18 cellular contexts compared by ENCODE assay signal in genomic region chr12:95181103-95181502, GRCh38.
"Had no signal": no experiment of that assay in that cellular context is flagged by ENCODE, and none has a peak within 500 bp of the region (broad histone marks: within the 10 kb centered on the region; RNA-seq: fewer than 3 reads in every experiment).

No MANE protein-coding gene starts in this region.

- H3K4me1 ChIP-seq: colonic mucosa, transverse colon had no signal

- H3K9me3 ChIP-seq: colonic mucosa, esophagus squamous epithelium, mucosa of descending colon, stomach, thoracic aorta, transverse colon had no signal

- H3K27ac Mint-ChIP-seq: naive thymus-derived CD8-positive, alpha-beta T cell had no signal

- H3K36me3 Mint-ChIP-seq: naive thymus-derived CD8-positive, alpha-beta T cell had no signal

- H3K4me3 ChIP-seq: colonic mucosa, esophagus squamous epithelium, mucosa of descending colon, stomach, thoracic aorta, transverse colon had no signal

- H3K9me3 Mint-ChIP-seq: naive thymus-derived CD8-positive, alpha-beta T cell; neural crest cell had no signal

- H3K27me3 ChIP-seq: colonic mucosa, esophagus squamous epithelium, foreskin keratinocyte, stomach, transverse colon had no signal

- H3K36me3 ChIP-seq: colonic mucosa, stomach, thoracic aorta, transverse colon had no signal

- H3K27me3 Mint-ChIP-seq: naive thymus-derived CD8-positive, alpha-beta T cell had no signal

- H3K4me1 Mint-ChIP-seq: naive thymus-derived CD8-positive, alpha-beta T cell; neural crest cell had no signal

- H3K4me3 Mint-ChIP-seq: naive thymus-derived CD8-positive, alpha-beta T cell; neural crest cell had no signal

- DNase-seq: colonic mucosa; dermis blood vessel endothelial cell; esophagus squamous epithelium; foreskin keratinocyte; head of caudate nucleus; hippocampal formation; mammary epithelial cell; mucosa of descending colon; naive thymus-derived CD8-positive, alpha-beta T cell; posterior cingulate gyrus; stimulated activated naive CD4-positive, alpha-beta T cell; stomach; substantia nigra; transverse colon had no signal

- ATAC-seq: foreskin keratinocyte; left lobe of liver; mucosa of descending colon; naive thymus-derived CD8-positive, alpha-beta T cell had no signal

- H3K27ac ChIP-seq: colonic mucosa, esophagus squamous epithelium, foreskin keratinocyte, stomach, thoracic aorta, transverse colon had no signal

- FAIRE-seq: islet of Langerhans had no signal
